Comparison of ENCODE assay signal across 1 cellular context in genomic region chr13:52695856-52696255, GRCh38.
A peak's percentile ranks its signal among the peaks of the same experiment; 100 is the strongest.
TF ChIP-seq lines count a peak whose summit lies in the region.

No MANE protein-coding gene starts in this region.

TF ChIP-seq in GM12878, 131 proteins besides CTCF, POLR2A, EP300 and RAD21 (continued from another document):
- no peak for TF ChIP-seq PKNOX1 (IDR thresholded peaks at IDR 0.05)
- TF ChIP-seq CREM (IDR thresholded peaks at IDR 0.05; ENCODE audit: low read depth): peak; percentile 45; the same call in 1 of the 2 replicates
- 0 out of 2 replicates have a peak, but pooled peaks have one; percentile 31 for TF ChIP-seq MLLT1 (IDR thresholded peaks at IDR 0.05)
- TF ChIP-seq PAX5 (IDR thresholded peaks at IDR 0.05; ENCODE audit: borderline replicate concordance, low read depth, low read length): 0 out of 2 replicates have a peak, but pooled peaks have one; percentile 15
- peak; percentile 88 for TF ChIP-seq ZNF24 (IDR thresholded peaks at IDR 0.05)
- TF ChIP-seq MTA2 (IDR thresholded peaks at IDR 0.05; ENCODE audit: low read depth): peak; percentile 11; the same call in 1 of the 2 replicates
- peak; percentile 24; the same call in 1 of the 2 replicates for TF ChIP-seq ATF7 (IDR thresholded peaks at IDR 0.05; ENCODE audit: low read depth)
- TF ChIP-seq BCL3 (IDR thresholded peaks at IDR 0.05; ENCODE audit: borderline replicate concordance, insufficient read depth, low read depth, low read length, poor library complexity, severe bottlenecking): peak; percentile 18
- peak; percentile 43; the same call in 1 of the 2 replicates for TF ChIP-seq IRF4 (IDR thresholded peaks at IDR 0.05; ENCODE audit: low read depth, low read length)
- peak; percentile 69; the same call in 1 of the 2 replicates for TF ChIP-seq CREB1 (IDR thresholded peaks at IDR 0.05; ENCODE audit: low read depth)
- TF ChIP-seq NFIC (IDR thresholded peaks at IDR 0.05; ENCODE audit: low read depth, low read length): peak; percentile 45; the same call in 1 of the 2 replicates
- TF ChIP-seq NR2C1 (IDR thresholded peaks at IDR 0.05): no peak
- peak; percentile 86 for TF ChIP-seq TCF7 (IDR thresholded peaks at IDR 0.05; ENCODE audit: borderline replicate concordance)
- TF ChIP-seq YY1 (IDR thresholded peaks at IDR 0.05; ENCODE audit: low read depth, low read length): 0 out of 2 replicates have a peak, but pooled peaks have one; percentile 27
- TF ChIP-seq E4F1 (IDR thresholded peaks at IDR 0.05; ENCODE audit: borderline replicate concordance, partially characterized antibody): no peak
- TF ChIP-seq ATF2 (IDR thresholded peaks at IDR 0.05; ENCODE audit: low read length): peak; percentile 36; the same call in 1 of the 2 replicates
- peak; percentile 76 for TF ChIP-seq JUNB (IDR thresholded peaks at IDR 0.05)
- TF ChIP-seq USF2 (IDR thresholded peaks at IDR 0.05; ENCODE audit: borderline replicate concordance, low read depth, low read length): no peak
- peak; percentile 77; the same call in 1 of the 2 replicates for TF ChIP-seq ZBTB33 (IDR thresholded peaks at IDR 0.05)
- TF ChIP-seq BHLHE40 (IDR thresholded peaks at IDR 0.05; ENCODE audit: borderline replicate concordance in 1 of 2, low read depth in 2 of 2, low read length in 1 of 2): peak in 1 of 2 experiments; percentile 50; a peak in 2 of 4 replicates
- TF ChIP-seq ZNF687 (IDR thresholded peaks at IDR 0.05): peak; percentile 52; the same call in 1 of the 2 replicates
- TF ChIP-seq RUNX3 (IDR thresholded peaks at IDR 0.05; ENCODE audit: low read length): peak; percentile 91
